Comparison of ENCODE assay signal across 9 cellular contexts in the genomic region with DNA sequence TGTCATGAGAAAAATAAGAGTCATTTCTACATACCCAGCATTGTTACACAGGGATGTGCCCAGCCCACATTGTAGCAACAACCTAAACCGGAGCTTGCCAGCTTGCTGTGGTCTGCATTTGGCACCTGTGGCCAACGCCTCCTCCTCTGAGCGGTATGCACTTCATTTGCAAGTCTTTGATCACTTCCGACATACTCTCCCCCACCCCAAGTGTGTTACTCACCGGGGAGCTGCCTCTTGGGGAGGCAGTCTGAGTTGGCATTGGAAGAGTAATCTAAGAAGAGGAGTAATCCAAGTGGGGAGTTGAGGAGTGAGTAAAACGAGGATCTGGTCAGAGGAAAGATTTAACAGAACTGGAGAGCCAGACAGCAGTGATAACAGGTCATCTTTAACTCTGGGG.
A peak's percentile ranks its signal among the peaks of the same experiment; 100 is the strongest.
DNase-seq lines count a peak whose midpoint lies in the region; ATAC-seq and TF ChIP-seq lines count a peak whose summit lies in the region.
"Had no signal": no experiment of that assay in that cellular context is flagged by ENCODE, and none has a peak within 500 bp of the region (broad histone marks: within the 10 kb centered on the region; RNA-seq: fewer than 3 reads in every experiment).

No MANE protein-coding gene starts in this region.

- H3K4me3 ChIP-seq in KMS-11 (IDR thresholded peaks at IDR 0.05; ENCODE audit: insufficient read depth, low read depth, low read length) (peak overlapping the region; percentile 97), fibroblast of mammary gland (ENCODE audit: control insufficient read depth, low read depth, low read length) (no peak overlapping the region)
- H3K4me3 ChIP-seq: pancreas had no signal

- no peak for ATAC-seq in GM18873 (IDR thresholded peaks at IDR 0.05; ENCODE audit: low FRiP score, unreplicated experiment)
- ATAC-seq: pancreas had no signal

- H4K20me1 ChIP-seq in KMS-11 (ENCODE audit: insufficient read depth): no peaks in the 10 kb centered on the region

- no peaks in the 10 kb centered on the region for H3K27me3 ChIP-seq in KMS-11 (ENCODE audit: insufficient read depth, low read depth)
- H3K27me3 ChIP-seq: pancreas had no signal

- no peak for TF ChIP-seq CTCF in KMS-11 (conservative IDR thresholded peaks at IDR 0.05; ENCODE audit: low read depth, low read length)
- no peak for TF ChIP-seq CTCF in fibroblast of mammary gland (conservative IDR thresholded peaks at IDR 0.05; ENCODE audit: control insufficient read depth, insufficient read depth, low read depth, low read length)

- peaks cover 71% of the 10 kb centered on the region for H3K4me1 ChIP-seq in KMS-11 (ENCODE audit: low read depth, poor library complexity, severe bottlenecking)

- H3K9ac ChIP-seq in KMS-11: peak overlapping the region; percentile 21; the same call in 1 of the 2 replicates

- peaks cover 84% of the 10 kb centered on the region for H3K79me2 ChIP-seq in KMS-11 (ENCODE audit: insufficient read depth, low read depth)

- peak overlapping the region; percentile 81 for H3K4me2 ChIP-seq in KMS-11

- no peaks in the 10 kb centered on the region for H3K36me3 ChIP-seq in KMS-11 (ENCODE audit: insufficient read depth)
- H3K36me3 ChIP-seq: pancreas had no signal

- H2AFZ ChIP-seq in KMS-11 (ENCODE audit: low read depth): peak overlapping the region; percentile 6; the same call in 1 of the 2 replicates

- H3K27ac ChIP-seq in KMS-11: peak overlapping the region; percentile 48
- H3K27ac ChIP-seq: pancreas had no signal

- DNase-seq in GDM1 (lab: John Stamatoyannopoulos, UW) (peak; percentile 37), fibroblast of mammary gland (ENCODE audit: low read depth) (peak; percentile 72), cerebellar cortex (ENCODE audit: low spot score) (no peak), 8988T (no peak)
- peak; percentile 70 to 91 for DNase-seq in activated CD8-positive, alpha-beta memory T cell treated with anti-CD3 and anti-CD28 coated beads for 4 hours (ENCODE audit: low read depth in 2 of 2)
- DNase-seq in stimulated activated CD4-positive, alpha-beta T cell treated with anti-CD3 and anti-CD28 coated beads, Interleukin-1b, Interleukin-23, amount 100 ng/mL, for 1 hour (ENCODE audit: low read depth in 2 of 2): peak; percentile 53 to 58

Comparison
In these comparisons a context has a peak if more than half of its experiments do, and no peak if none do; other contexts are left out.
1. DNase-seq: peak in GDM1 (single experiment), activated CD8-positive, alpha-beta memory T cell treated with anti-CD3 and anti-CD28 coated beads for 4 hours (2 of 2), fibroblast of mammary gland (single experiment) and stimulated activated CD4-positive, alpha-beta T cell treated with anti-CD3 and anti-CD28 coated beads, Interleukin-1b, Interleukin-23, amount 100 ng/mL, for 1 hour (2 of 2); none in cerebellar cortex (single experiment) and 8988T (single experiment).